ENCODE assay signal across 13 cellular contexts in the genomic region with DNA sequence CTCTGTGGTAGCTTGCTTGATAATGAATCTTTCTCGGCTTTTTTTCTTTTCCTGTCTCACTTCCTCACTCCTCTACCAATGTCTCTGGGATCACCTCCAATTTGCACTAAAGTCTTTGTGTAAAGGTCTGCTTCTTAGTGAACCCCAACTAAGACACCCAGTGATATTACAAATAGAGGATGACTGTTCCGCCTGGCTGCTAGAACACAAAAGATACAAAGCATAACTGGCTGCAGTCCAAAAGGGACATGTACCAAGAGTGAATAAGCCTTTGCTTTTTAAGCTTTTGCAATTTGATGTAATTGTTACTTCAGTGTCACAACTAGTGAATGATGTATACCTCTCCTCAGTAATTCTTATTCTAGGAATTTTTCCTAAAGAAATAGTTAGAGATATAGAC.
DNase-seq lines count a peak whose midpoint lies in the region; ATAC-seq and TF ChIP-seq lines count a peak whose summit lies in the region.
"Had no signal": no experiment of that assay in that cellular context is flagged by ENCODE, and none has a peak within 500 bp of the region (broad histone marks: within the 10 kb centered on the region; RNA-seq: fewer than 3 reads in every experiment).

No MANE protein-coding gene starts in this region.

- DNase-seq in AG09309 (ENCODE audit: low read depth) = peak; percentile 29
- DNase-seq in MV-4-11 (lab: John Stamatoyannopoulos, UW) = peak; percentile 19
- peak; percentile 70 for DNase-seq in NCI-H748 treated with DMSO at 0.1 percent for 48 hours (lab: John Stamatoyannopoulos, UW)
- DNase-seq in epithelial cell of proximal tubule (ENCODE audit: low read depth) = peak; percentile 25
- no peak for DNase-seq in activated CD8-positive, alpha-beta T cell treated with anti-CD3 and anti-CD28 coated beads, Interleukin-2, amount 10 ng/mL, durations not matched to agents 7 days and 5 days
- no peak for DNase-seq in vagina (ENCODE audit: extremely low spot score in 2 of 2)
- DNase-seq: activated CD8-positive, alpha-beta T cell treated with anti-CD3 and anti-CD28 coated beads for 36 hours; glutamatergic neuron; H7; NCI-H2171 treated with DMSO at 0.1 percent for 48 hours had no signal

- H3K4me3 ChIP-seq in AG09309 (ENCODE audit: control insufficient read depth, low read depth, low read length) (no peak overlapping the region), epithelial cell of proximal tubule (ENCODE audit: low read depth, low read length) (no peak overlapping the region), vagina (no peak overlapping the region)

- TF ChIP-seq POLR2A in vagina (IDR thresholded peaks at IDR 0.05) = no peak

- no peaks in the 10 kb centered on the region for H3K9me3 Mint-ChIP-seq in activated CD8-positive, alpha-beta T cell treated with anti-CD3 and anti-CD28 coated beads, Interleukin-2, amount 10 ng/mL, durations not matched to agents 7 days and 5 days (ENCODE audit: insufficient read depth)
- H3K9me3 Mint-ChIP-seq: activated CD8-positive, alpha-beta T cell treated with anti-CD3 and anti-CD28 coated beads for 36 hours had no signal

- H3K4me1 Mint-ChIP-seq in activated CD8-positive, alpha-beta T cell treated with anti-CD3 and anti-CD28 coated beads, Interleukin-2, amount 10 ng/mL, durations not matched to agents 7 days and 5 days (ENCODE audit: low read depth) = no peaks in the 10 kb centered on the region
- H3K4me1 Mint-ChIP-seq: activated T-helper 17 cell treated with anti-CD3 and anti-CD28 coated beads, Interleukin-2, amount 50 U/mL, for 72 hours had no signal

- no peak overlapping the region for H3K4me3 Mint-ChIP-seq in activated CD8-positive, alpha-beta T cell treated with anti-CD3 and anti-CD28 coated beads, Interleukin-2, amount 10 ng/mL, durations not matched to agents 7 days and 5 days
- H3K4me3 Mint-ChIP-seq: activated CD8-positive, alpha-beta T cell treated with anti-CD3 and anti-CD28 coated beads for 36 hours; activated T-helper 17 cell treated with anti-CD3 and anti-CD28 coated beads, Interleukin-2, amount 50 U/mL, for 72 hours had no signal

- POLR2A ChIA-PET in activated CD8-positive, alpha-beta T cell treated with anti-CD3 and anti-CD28 coated beads, Interleukin-2, amount 10 ng/mL, durations not matched to agents 7 days and 5 days (lab: Charles Lee) = no interaction called here

- intact Hi-C loops in vagina (cut with DNase I) = no loop called here

- H3K36me3 Mint-ChIP-seq in activated CD8-positive, alpha-beta T cell treated with anti-CD3 and anti-CD28 coated beads, Interleukin-2, amount 10 ng/mL, durations not matched to agents 7 days and 5 days (ENCODE audit: low read depth) = no peaks in the 10 kb centered on the region

- no peaks in the 10 kb centered on the region for H3K9me3 ChIP-seq in vagina

- TF ChIP-seq CTCF in AG09309 (IDR thresholded peaks at IDR 0.05; ENCODE audit: control insufficient read depth, insufficient read depth, low read depth, low read length, missing control alignments) (no peak), epithelial cell of proximal tubule (conservative IDR thresholded peaks at IDR 0.05; ENCODE audit: low read depth, low read length) (no peak), vagina (IDR thresholded peaks at IDR 0.05) (no peak)

- no peaks in the 10 kb centered on the region for H3K27me3 ChIP-seq in vagina

- H3K36me3 ChIP-seq in vagina = no peaks in the 10 kb centered on the region

- H3K4me1 ChIP-seq in vagina = no peaks in the 10 kb centered on the region

- no peaks in the 10 kb centered on the region for H3K27me3 Mint-ChIP-seq in activated CD8-positive, alpha-beta T cell treated with anti-CD3 and anti-CD28 coated beads, Interleukin-2, amount 10 ng/mL, durations not matched to agents 7 days and 5 days (ENCODE audit: low read depth)

- H3K27ac Mint-ChIP-seq in activated CD8-positive, alpha-beta T cell treated with anti-CD3 and anti-CD28 coated beads, Interleukin-2, amount 10 ng/mL, durations not matched to agents 7 days and 5 days = no peak overlapping the region
- H3K27ac Mint-ChIP-seq: activated CD8-positive, alpha-beta T cell treated with anti-CD3 and anti-CD28 coated beads for 36 hours; activated T-helper 17 cell treated with anti-CD3 and anti-CD28 coated beads, Interleukin-2, amount 50 U/mL, for 72 hours had no signal

- CTCF ChIA-PET in activated CD8-positive, alpha-beta T cell treated with anti-CD3 and anti-CD28 coated beads, Interleukin-2, amount 10 ng/mL, durations not matched to agents 7 days and 5 days (lab: Charles Lee) = interaction anchor here (1.5 kb wide), 1 partner anchor 11 kb away, joined by 4 read pairs; no protein-coding TSS in a partner anchor

- no peak for ATAC-seq in GM19023 (IDR thresholded peaks at IDR 0.05; ENCODE audit: unreplicated experiment)
- no peak for ATAC-seq in activated CD8-positive, alpha-beta T cell treated with anti-CD3 and anti-CD28 coated beads, Interleukin-2, amount 10 ng/mL, durations not matched to agents 7 days and 5 days
- ATAC-seq in GM18907 (IDR thresholded peaks at IDR 0.05; ENCODE audit: unreplicated experiment) = no peak
- ATAC-seq: activated CD8-positive, alpha-beta T cell treated with anti-CD3 and anti-CD28 coated beads for 36 hours; activated T-helper 17 cell treated with anti-CD3 and anti-CD28 coated beads, Interleukin-2, amount 50 U/mL, for 72 hours had no signal

- no peak overlapping the region for H3K27ac ChIP-seq in vagina

Comparison
In these comparisons a context has a peak if more than half of its experiments do, and no peak if none do; other contexts are left out.
1. DNase-seq: peak in AG09309 (single experiment), MV-4-11 (single experiment), NCI-H748 treated with DMSO at 0.1 percent for 48 hours (single experiment) and epithelial cell of proximal tubule (single experiment); none in activated CD8-positive, alpha-beta T cell treated with anti-CD3 and anti-CD28 coated beads, Interleukin-2, amount 10 ng/mL, durations not matched to agents 7 days and 5 days (single experiment) and vagina (0 of 2).